In the genomic region with DNA sequence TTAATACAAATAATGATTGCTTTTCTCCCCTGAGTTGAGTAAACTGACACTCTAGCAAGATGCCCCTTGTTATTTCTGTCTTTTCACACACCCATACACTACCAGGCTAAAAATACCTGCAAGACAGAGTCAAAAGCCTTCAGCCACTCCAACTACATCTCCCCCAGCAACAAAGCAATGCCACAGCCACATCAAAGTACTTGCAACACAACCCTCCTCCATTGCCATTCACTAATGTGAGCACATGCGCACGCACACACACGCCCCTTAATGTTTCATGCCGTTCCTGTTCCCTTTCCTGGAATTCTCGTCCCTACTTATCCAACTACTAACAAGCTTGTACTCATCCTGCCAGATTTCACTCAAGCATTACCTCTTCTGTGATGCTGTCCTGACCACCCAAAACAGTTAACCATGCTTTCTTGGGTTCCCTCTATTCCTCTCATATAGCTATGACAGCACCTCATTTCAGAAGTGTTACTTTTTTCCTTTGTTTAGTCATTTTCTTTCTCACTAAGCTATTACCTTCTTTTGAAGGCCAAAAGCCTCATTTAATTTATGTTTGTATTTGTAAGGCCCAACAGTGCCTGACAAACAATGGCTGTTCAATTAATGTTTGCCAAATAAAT, we compare ENCODE assay signal across 20 cellular contexts. TPM values are rescaled to one million over a fixed set of nuclear protein-coding genes. Genes with fewer than 3 reads are reported as not detected.
A peak's percentile ranks its signal among the peaks of the same experiment; 100 is the strongest.
DNase-seq lines count a peak whose midpoint lies in the region; ATAC-seq, FAIRE-seq and TF ChIP-seq lines count a peak whose summit lies in the region.
"Had no signal": no experiment of that assay in that cellular context is flagged by ENCODE, and none has a peak within 500 bp of the region (broad histone marks: within the 10 kb centered on the region; RNA-seq: fewer than 3 reads in every experiment).

No MANE protein-coding gene starts in this region.

- no peak for FAIRE-seq in GM12878 (lab: Jason Lieb, UNC)
- FAIRE-seq: GM19239, RCC 7860 had no signal

- no peaks in the 10 kb centered on the region for H3K27me3 Mint-ChIP-seq in MCF 10A (ENCODE audit: insufficient read depth, unreplicated experiment)
- no peaks in the 10 kb centered on the region for H3K27me3 Mint-ChIP-seq in stimulated activated memory B cell treated with anti-CD40 and anti-IgM and Interleukin-4, amounts not matched to agents 10 μg/mL and 1 μg/mL and 100 μg/mL, for 72 hours
- H3K27me3 Mint-ChIP-seq: CD8-positive, alpha-beta memory T cell had no signal

- BruUV-seq in MCF 10A (replicated peaks; lab: Mats Ljungman, UMichigan) = no TSS peak
- TSS peak; percentile 38 for BruUV-seq in GM12878 (replicated peaks; lab: Mats Ljungman, UMichigan)

- no peaks in the 10 kb centered on the region for H3K9me3 Mint-ChIP-seq in MCF 10A (ENCODE audit: unreplicated experiment)
- H3K9me3 Mint-ChIP-seq in stimulated activated memory B cell treated with anti-CD40 and anti-IgM and Interleukin-4, amounts not matched to agents 10 μg/mL and 1 μg/mL and 100 μg/mL, for 72 hours = no peaks in the 10 kb centered on the region
- H3K9me3 Mint-ChIP-seq: CD8-positive, alpha-beta memory T cell had no signal

- H3K4me1 Mint-ChIP-seq in MCF 10A (ENCODE audit: insufficient read depth, unreplicated experiment) = peaks cover 5% of the 10 kb centered on the region
- H3K4me1 Mint-ChIP-seq in stimulated activated memory B cell treated with anti-CD40 and anti-IgM and Interleukin-4, amounts not matched to agents 10 μg/mL and 1 μg/mL and 100 μg/mL, for 72 hours = peaks cover 8% of the 10 kb centered on the region
- H3K4me1 Mint-ChIP-seq: neural progenitor cell had no signal

- H3K27me3 ChIP-seq in breast epithelium (no peaks in the 10 kb centered on the region), GM12878 (replicated peaks in 1 of 2; ENCODE audit: control insufficient read depth in 2 of 2, insufficient read depth in 2 of 2, low read length in 1 of 2) (no peaks in the 10 kb centered on the region), right cardiac atrium (ENCODE audit: control insufficient read depth, insufficient read depth) (no peaks in the 10 kb centered on the region), transverse colon (no peaks in the 10 kb centered on the region)
- H3K27me3 ChIP-seq: brain microvascular endothelial cell, neural progenitor cell had no signal

- POLR2A ChIA-PET in MCF 10A (lab: Yijun Ruan, JAX) = interaction anchor here (0.6 to 1.2 kb wide), 2 partner anchors 30 to 67 kb away, joined by 3 read pairs; a partner anchor contains a TSS
- POLR2A ChIA-PET in GM12878 (lab: Charles Lee) = no interaction called here

- H3K4me3 Mint-ChIP-seq in MCF 10A (ENCODE audit: unreplicated experiment) = no peak overlapping the region
- H3K4me3 Mint-ChIP-seq in stimulated activated memory B cell treated with anti-CD40 and anti-IgM and Interleukin-4, amounts not matched to agents 10 μg/mL and 1 μg/mL and 100 μg/mL, for 72 hours = no peak overlapping the region
- H3K4me3 Mint-ChIP-seq: CD8-positive, alpha-beta memory T cell; neural progenitor cell had no signal

- TF ChIP-seq RAD21 in GM12878 (IDR thresholded peaks at IDR 0.05; ENCODE audit: insufficient read depth, low read depth, low read length) = no peak

- RAD21 ChIA-PET in GM12878 (lab: Charles Lee; ENCODE audit: unreplicated experiment) = no interaction called here

- no peaks in the 10 kb centered on the region for H3K9me3 ChIP-seq in breast epithelium
- no peaks in the 10 kb centered on the region for H3K9me3 ChIP-seq in GM12878 (replicated peaks; ENCODE audit: control insufficient read depth, insufficient read depth, low read length)
- H3K9me3 ChIP-seq in right cardiac atrium (ENCODE audit: control insufficient read depth, low read length) = no peaks in the 10 kb centered on the region
- no peaks in the 10 kb centered on the region for H3K9me3 ChIP-seq in transverse colon

- ATAC-seq in GM12878 = no peak
- ATAC-seq in right cardiac atrium = peak; percentile 77 to 79
- no peak for ATAC-seq in stimulated activated memory B cell treated with anti-CD40 and anti-IgM and Interleukin-4, amounts not matched to agents 10 μg/mL and 1 μg/mL and 100 μg/mL, for 72 hours

- no peak overlapping the region for H3K4me3 ChIP-seq in breast epithelium
- H3K4me3 ChIP-seq in GM12878 = no peak overlapping the region
- H3K4me3 ChIP-seq in right cardiac atrium (ENCODE audit: low read length) = no peak overlapping the region
- H3K4me3 ChIP-seq in transverse colon = no peak overlapping the region
- H3K4me3 ChIP-seq: neural progenitor cell had no signal

- no peaks in the 10 kb centered on the region for H4K20me1 ChIP-seq in GM12878 (ENCODE audit: control insufficient read depth, insufficient read depth)

- intact Hi-C loops in MCF 10A (cut with micrococcal nuclease) (no loop called here), breast epithelium (cut with DNase I; ENCODE audit: low total_unique reads) (no loop called here), GM12878 (cut with micrococcal nuclease; ENCODE audit: unreplicated experiment) (no loop called here), right cardiac atrium (cut with DNase I) (no loop called here), transverse colon (cut with DNase I; ENCODE audit: low total_unique reads) (no loop called here)

- TF ChIP-seq CTCF in MCF 10A (IDR thresholded peaks at IDR 0.05; ENCODE audit: unreplicated experiment) (no peak), breast epithelium (IDR thresholded peaks at IDR 0.05) (no peak), GM12878 (IDR thresholded peaks at IDR 0.05 in 2 of 3, conservative IDR thresholded peaks at IDR 0.05 in 1 of 3; ENCODE audit: control insufficient read depth in 2 of 3, extremely low read depth in 1 of 3, insufficient read depth in 1 of 3, low read depth in 3 of 3, low read length in 3 of 3) (no peak), transverse colon (IDR thresholded peaks at IDR 0.05) (no peak)

- SMC1A ChIA-PET in GM12878 (lab: Charles Lee; ENCODE audit: uncharacterized antibody, unreplicated experiment) = interaction anchor here (0.6 to 1.0 kb wide), 3 partner anchors 31 to 100 kb away, joined by 3 to 4 read pairs (median 3); no protein-coding TSS in a partner anchor

- 94% methylated on average over 5 of the region's 5 CpGs for WGBS in GM12878 (ENCODE audit: insufficient coverage, insufficient replicate concordance, low lambda C conversion rate, missing lambda C conversion rate)
- 68% methylated on average over 5 of the region's 5 CpGs for WGBS in right cardiac atrium
- WGBS in transverse colon (ENCODE audit: low coverage in 1 of 2), 2 donors = 86 to 89% methylated on average over 5 of the region's 5 CpGs

- no peak overlapping the region for H2AFZ ChIP-seq in GM12878 (ENCODE audit: control insufficient read depth, low read depth, low read length)
- H2AFZ ChIP-seq: neural progenitor cell had no signal

- no peak for TF ChIP-seq POLR2A in breast epithelium (IDR thresholded peaks at IDR 0.05)
- no peak for TF ChIP-seq POLR2A in GM12878 (IDR thresholded peaks at IDR 0.05; ENCODE audit: low read depth, low read length)
- no peak for TF ChIP-seq POLR2A in transverse colon (IDR thresholded peaks at IDR 0.05)

- H3K79me2 ChIP-seq in GM12878 (ENCODE audit: control insufficient read depth, insufficient read depth, low read length) = peaks cover 2% of the 10 kb centered on the region

- CTCF ChIA-PET in MCF 10A (lab: Yijun Ruan, JAX) = interaction anchor here (0.9 kb wide), 1 partner anchor 292 kb away, joined by 3 read pairs; no protein-coding TSS in a partner anchor
- CTCF ChIA-PET in GM12878 (lab: Yijun Ruan, JAX) = interaction anchor here (0.9 kb wide), 1 partner anchor 164 kb away, joined by 3 read pairs; no protein-coding TSS in a partner anchor

- in situ Hi-C loops in GM12878 (cut with MboI) = no loop called here
- in situ Hi-C loops in transverse colon (cut with MboI; ENCODE audit: low pct_ligation_motif_present in 1 of 4, low pct_unique_long_range_greater_than_20kb in 1 of 4, low sequenced_read_pairs in 3 of 4) = no loop called here

- no peak overlapping the region for H3K4me2 ChIP-seq in GM12878 (ENCODE audit: control insufficient read depth, insufficient read depth)
- H3K4me2 ChIP-seq: neural progenitor cell had no signal

- H3K27ac Mint-ChIP-seq in MCF 10A (ENCODE audit: low read depth, unreplicated experiment) = no peak overlapping the region
- H3K27ac Mint-ChIP-seq in stimulated activated memory B cell treated with anti-CD40 and anti-IgM and Interleukin-4, amounts not matched to agents 10 μg/mL and 1 μg/mL and 100 μg/mL, for 72 hours = no peak overlapping the region
- H3K27ac Mint-ChIP-seq: neural progenitor cell had no signal

- TF ChIP-seq EP300 in GM12878 (IDR thresholded peaks at IDR 0.05; ENCODE audit: borderline replicate concordance in 1 of 2, control insufficient read depth in 1 of 2, low read depth in 2 of 2, low read length in 2 of 2) (no peak), transverse colon (IDR thresholded peaks at IDR 0.05; ENCODE audit: low read depth) (no peak)

- DNase-seq in MCF 10A (ENCODE audit: unreplicated experiment) (peak; percentile 1), breast epithelium (ENCODE audit: low spot score in 2 of 2) (no peak), GM12878 (ENCODE audit: low read depth, low spot score) (no peak), right cardiac atrium (no peak), NCI-H1417 treated with DMSO at 0.1 percent for 48 hours (lab: John Stamatoyannopoulos, UW) (no peak), transverse colon (no peak)
- no peak for DNase-seq in stimulated activated CD4-positive, alpha-beta T cell treated with anti-CD3 and anti-CD28 coated beads, Interleukin-2, amount 100 ng/mL, for 48 hours
- DNase-seq: activated CD4-positive, alpha-beta T cell treated with anti-CD3 and anti-CD28 coated beads, Interleukin-2, amount 50 U/mL, for 48 hours; activated effector memory CD4-positive, alpha-beta T cell treated with anti-CD3 and anti-CD28 coated beads, Interleukin-2, amount 50 U/mL, for 16 hours; brain microvascular endothelial cell; DMS79 treated with DMSO at 0.1 percent for 48 hours; HCEC 1CT; NCI-H146; NCI-H2227 treated with DMSO at 0.1 percent for 48 hours; retina had no signal

- H3K36me3 Mint-ChIP-seq in MCF 10A (ENCODE audit: insufficient read depth, unreplicated experiment) = peaks cover 6% of the 10 kb centered on the region
- peaks cover 34% of the 10 kb centered on the region for H3K36me3 Mint-ChIP-seq in stimulated activated memory B cell treated with anti-CD40 and anti-IgM and Interleukin-4, amounts not matched to agents 10 μg/mL and 1 μg/mL and 100 μg/mL, for 72 hours

- no peaks in the 10 kb centered on the region for H3K36me3 ChIP-seq in breast epithelium
- no peaks in the 10 kb centered on the region; a peak in 1 of 4 replicates for H3K36me3 ChIP-seq in GM12878 (ENCODE audit: control insufficient read depth in 2 of 2, insufficient read depth in 2 of 2, low read length in 1 of 2)
- peaks cover 0 to 10% (median 1%) of the 10 kb centered on the region in 4 donors for H3K36me3 ChIP-seq in transverse colon
- H3K36me3 ChIP-seq: brain microvascular endothelial cell, neural progenitor cell had no signal

- H3K4me1 ChIP-seq in breast epithelium = no peaks in the 10 kb centered on the region
- H3K4me1 ChIP-seq in GM12878 (ENCODE audit: control insufficient read depth, insufficient read depth, low read length) = no peaks in the 10 kb centered on the region
- peaks cover 1% of the 10 kb centered on the region for H3K4me1 ChIP-seq in right cardiac atrium (ENCODE audit: control insufficient read depth, insufficient read depth, low read length)
- no peaks in the 10 kb centered on the region for H3K4me1 ChIP-seq in transverse colon
- H3K4me1 ChIP-seq: neural progenitor cell had no signal

- no peak overlapping the region for H3K27ac ChIP-seq in breast epithelium
- H3K27ac ChIP-seq in GM12878 (ENCODE audit: control insufficient read depth, insufficient read depth) = no peak overlapping the region
- H3K27ac ChIP-seq in right cardiac atrium (ENCODE audit: low read length) = no peak overlapping the region
- H3K27ac ChIP-seq in transverse colon = no peak overlapping the region
- H3K27ac ChIP-seq: brain microvascular endothelial cell, neural progenitor cell had no signal

- no peak overlapping the region for H3K9ac ChIP-seq in GM12878 (ENCODE audit: control insufficient read depth, insufficient read depth, low read length)
- H3K9ac ChIP-seq: neural progenitor cell had no signal

RNA-seq across cellular contexts. Expression of a gene that starts 29.6 kb away (rescaled TPM):
- total RNA-seq in MCF 10A (2022) (11.5 and 12.5 TPM in 2 replicates), breast epithelium (10 to 100 TPM; 15.5 to 54.7 (median 39.2) TPM), GM12878 (2014; rRNA removed) (33.4 and 37.9 TPM in 2 replicates), GM12878 (2014; rRNA removed; fragmentation: Illumina TruSeq; extraction: Trizol) (34.7 and 35.6 TPM in 2 replicates), GM12878 (2021) (28.1 and 31.0 TPM in 2 replicates), right cardiac atrium (100 to 1,000 TPM in 2 of 4 donors, 10 to 100 TPM in 2; 94.1 to 122 (median 102) TPM), transverse colon (100 to 1,000 TPM in 1 of 4 donors, 10 to 100 TPM in 3; 26.9 to 151 (median 40.5) TPM)
- total RNA-seq in GM12878 (2013; cell fraction: nucleolus; rRNA removed) = 117 and 127 TPM in 2 replicates
- polyA plus RNA-seq in GM12878 (2011; ENCODE audit: low read depth) = 11.9 TPM
- polyA plus RNA-seq in GM12878 (2011; rRNA removed) (50.0 and 54.9 TPM in 2 replicates), GM12878 (2014; fragmentation: Illumina TruSeq; extraction: Trizol) (36.4 and 41.5 TPM in 2 replicates), GM12878 (2014; fragmentation: Nextera tagmentation; extraction: Ambion mirVana) (10 to 100 TPM; 20.9 to 27.4 TPM), GM12878 (2014; rRNA removed) (28.7 and 34.4 TPM in 2 replicates), GM12878 (2016; fragmentation: Nextera tagmentation; extraction: Ambion mirVana) (10 to 100 TPM; 31.1 to 32.5 TPM), right cardiac atrium (74.2 TPM)
- 27.3 and 27.8 TPM in 2 replicates for polyA plus RNA-seq in GM12878 (2011; cell fraction: cytosol; rRNA removed)
- polyA plus RNA-seq in GM12878 (2011; cell fraction: nucleus; rRNA removed) = 63.8 and 64.5 TPM in 2 replicates
- 11.9 and 15.6 TPM in 2 replicates for polyA plus RNA-seq in GM12878 (2012)
- polyA minus RNA-seq in GM12878 (2011; rRNA and poly(A)+ RNA removed) = 42.8 and 47.3 TPM in 2 replicates
- 11.1 and 12.5 TPM in 2 replicates for polyA minus RNA-seq in GM12878 (2011; cell fraction: cytosol; rRNA and poly(A)+ RNA removed)
- 29.5 and 47.4 TPM in 2 replicates for polyA minus RNA-seq in GM12878 (2011; cell fraction: nucleus; rRNA and poly(A)+ RNA removed)

RNA-seq across cellular contexts. Expression of a gene that starts 57.8 kb away (rescaled TPM):
- total RNA-seq in MCF 10A (2022) (40.7 and 41.8 TPM in 2 replicates), breast epithelium (10 to 100 TPM; 24.0 to 53.4 (median 35.4) TPM), GM12878 (2014; rRNA removed) (60.0 and 72.8 TPM in 2 replicates), GM12878 (2014; rRNA removed; fragmentation: Illumina TruSeq; extraction: Trizol) (89.9 and 93.9 TPM in 2 replicates), GM12878 (2021) (65.2 and 66.9 TPM in 2 replicates), right cardiac atrium (10 to 100 TPM; 29.1 to 35.0 (median 33.2) TPM), transverse colon (10 to 100 TPM in 2 of 4 donors, 1 to 10 TPM in 2; 4.2 to 19.4 (median 12.0) TPM)
- total RNA-seq in GM12878 (2013; cell fraction: nucleolus; rRNA removed) = 30.5 and 32.1 TPM in 2 replicates
- polyA plus RNA-seq in GM12878 (2011; ENCODE audit: low read depth) = 47.9 TPM
- polyA plus RNA-seq in GM12878 (2011; rRNA removed) (125 and 202 TPM in 2 replicates), GM12878 (2014; fragmentation: Illumina TruSeq; extraction: Trizol) (135 and 167 TPM in 2 replicates), GM12878 (2014; fragmentation: Nextera tagmentation; extraction: Ambion mirVana) (100 to 1,000 TPM; 177 to 190 TPM), GM12878 (2014; rRNA removed) (76.9 and 98.5 TPM in 2 replicates), GM12878 (2016; fragmentation: Nextera tagmentation; extraction: Ambion mirVana) (100 to 1,000 TPM; 201 to 225 TPM), right cardiac atrium (27.6 TPM)
- 38.5 and 43.9 TPM in 2 replicates for polyA plus RNA-seq in GM12878 (2011; cell fraction: cytosol; rRNA removed)
- polyA plus RNA-seq in GM12878 (2011; cell fraction: nucleus; rRNA removed) = 24.9 and 38.8 TPM in 2 replicates
- 48.9 and 54.1 TPM in 2 replicates for polyA plus RNA-seq in GM12878 (2012)
- polyA minus RNA-seq in GM12878 (2011; rRNA and poly(A)+ RNA removed) = 35.4 and 51.4 TPM in 2 replicates
- 15.6 and 19.6 TPM in 2 replicates for polyA minus RNA-seq in GM12878 (2011; cell fraction: cytosol; rRNA and poly(A)+ RNA removed)
- 13.1 and 25.2 TPM in 2 replicates for polyA minus RNA-seq in GM12878 (2011; cell fraction: nucleus; rRNA and poly(A)+ RNA removed)

Comparison
In these comparisons a context has a peak if more than half of its experiments do, and no peak if none do; other contexts are left out.
1. ATAC-seq: peak in right cardiac atrium (2 of 2); none in GM12878 (single experiment) and stimulated activated memory B cell treated with anti-CD40 and anti-IgM and Interleukin-4, amounts not matched to agents 10 μg/mL and 1 μg/mL and 100 μg/mL, for 72 hours (single experiment).